ENCODE assay signal across 27 cellular contexts in the genomic region with DNA sequence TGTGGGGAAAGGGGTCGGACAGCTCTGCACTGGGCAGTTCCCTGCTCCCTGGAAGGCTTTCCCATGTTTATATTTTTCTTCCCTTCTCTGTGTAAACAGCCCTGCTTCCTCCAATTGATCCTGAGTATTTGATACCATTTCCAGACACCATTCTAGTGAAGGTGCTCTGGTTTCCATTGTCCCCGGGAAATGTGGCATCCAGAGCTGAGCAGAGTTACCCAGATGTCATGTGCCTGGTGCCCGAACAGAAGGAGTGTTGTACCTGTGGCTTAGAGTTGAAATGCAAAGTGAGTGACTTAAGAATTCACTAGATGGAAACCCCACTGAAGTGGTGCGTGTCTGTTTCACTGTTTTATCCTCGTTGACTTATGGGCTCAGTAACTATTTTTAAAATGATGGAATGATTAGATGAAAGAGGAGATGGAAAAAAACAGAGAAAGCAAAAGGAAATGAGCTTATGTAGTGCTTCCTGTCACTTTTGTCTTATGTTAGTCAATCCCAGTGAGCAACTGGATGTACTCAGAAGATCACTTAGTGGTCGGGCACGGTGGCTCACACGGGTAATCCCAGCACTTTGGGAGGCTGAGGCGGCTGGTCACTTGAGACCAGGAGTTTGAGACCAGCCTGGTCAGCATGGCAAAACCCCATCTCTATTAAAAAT.
A peak's percentile ranks its signal among the peaks of the same experiment; 100 is the strongest.
DNase-seq lines count a peak whose midpoint lies in the region; ATAC-seq and TF ChIP-seq lines count a peak whose summit lies in the region.
"Had no signal": no experiment of that assay in that cellular context is flagged by ENCODE, and none has a peak within 500 bp of the region (broad histone marks: within the 10 kb centered on the region; RNA-seq: fewer than 3 reads in every experiment).

No MANE protein-coding gene starts in this region.

- H3K9me2 ChIP-seq in SK-N-SH (no peaks in the 10 kb centered on the region), PC-9 (ENCODE audit: insufficient read depth) (no peaks in the 10 kb centered on the region)

- TF ChIP-seq EP300 in SK-N-SH (IDR thresholded peaks at IDR 0.05; ENCODE audit: borderline replicate concordance in 1 of 2, low read depth in 1 of 2, low read length in 1 of 2): no peak

- TF ChIP-seq RAD21 in SK-N-SH (IDR thresholded peaks at IDR 0.05; ENCODE audit: low read length): no peak

- H3K9ac ChIP-seq in SK-N-SH: peak overlapping the region; percentile 28; the same call in 1 of the 2 replicates

- H4K20me1 ChIP-seq in SK-N-SH (ENCODE audit: insufficient read depth) (no peaks in the 10 kb centered on the region), PC-9 (ENCODE audit: insufficient read depth) (no peaks in the 10 kb centered on the region)

- H3K9me3 ChIP-seq in left ventricle myocardium inferior (replicated peaks) (no peaks in the 10 kb centered on the region), SK-N-SH (no peaks in the 10 kb centered on the region), upper lobe of right lung (no peaks in the 10 kb centered on the region), PC-9 (ENCODE audit: insufficient read depth, low read depth) (no peaks in the 10 kb centered on the region)
- H3K9me3 ChIP-seq: body of pancreas, esophagus squamous epithelium, pancreas had no signal

- TF ChIP-seq CTCF in left ventricle myocardium inferior (IDR thresholded peaks at IDR 0.05; ENCODE audit: borderline replicate concordance) (no peak), SK-N-SH (IDR thresholded peaks at IDR 0.05) (no peak), upper lobe of right lung (IDR thresholded peaks at IDR 0.05) (no peak), PC-9 (conservative IDR thresholded peaks at IDR 0.05) (no peak)

- H3K27me3 ChIP-seq in left ventricle myocardium inferior (ENCODE audit: low read depth) (no peaks in the 10 kb centered on the region), SK-N-SH (ENCODE audit: insufficient read depth) (no peaks in the 10 kb centered on the region), upper lobe of right lung (no peaks in the 10 kb centered on the region), PC-9 (ENCODE audit: insufficient read depth, low read depth) (no peaks in the 10 kb centered on the region)
- H3K27me3 ChIP-seq: body of pancreas, esophagus squamous epithelium, pancreas had no signal

- peaks cover 50% of the 10 kb centered on the region for H3K79me2 ChIP-seq in SK-N-SH (ENCODE audit: insufficient read depth)
- H3K79me2 ChIP-seq in PC-9 (ENCODE audit: low read depth): 0 out of 2 replicates have a peak, but pooled peaks cover 5% of the 10 kb centered on the region

- peak overlapping the region; percentile 48 for H3K27ac ChIP-seq in left ventricle myocardium inferior (replicated peaks)
- H3K27ac ChIP-seq in SK-N-SH (ENCODE audit: low read depth in 2 of 2, low read length in 1 of 2): peak overlapping the region in 1 of 2 experiments; percentile 75; a peak in 2 of 4 replicates
- H3K27ac ChIP-seq in upper lobe of right lung: peak overlapping the region; percentile 49
- H3K27ac ChIP-seq in PC-9: no peak overlapping the region
- H3K27ac ChIP-seq: body of pancreas, pancreas had no signal

- no peak for ATAC-seq in upper lobe of right lung
- ATAC-seq: body of pancreas; effector memory CD8-positive, alpha-beta T cell; natural killer cell; pancreas; sciatic nerve had no signal

- BruUV-seq in PC-9 (replicated peaks; lab: Mats Ljungman, UMichigan): no TSS peak

- H3K4me1 ChIP-seq in left ventricle myocardium inferior: peaks cover 55% of the 10 kb centered on the region
- peaks cover 0 to 12% of the 10 kb centered on the region in 2 experiments; a peak in 1 of 4 replicates for H3K4me1 ChIP-seq in SK-N-SH (ENCODE audit: control insufficient read depth in 1 of 2, insufficient read depth in 2 of 2, low read depth in 1 of 2, low read length in 1 of 2)
- H3K4me1 ChIP-seq in upper lobe of right lung: peaks cover 30% of the 10 kb centered on the region
- H3K4me1 ChIP-seq in PC-9 (replicated peaks; ENCODE audit: insufficient read depth): no peaks in the 10 kb centered on the region
- H3K4me1 ChIP-seq: body of pancreas had no signal

- no peak overlapping the region for H3K4me3 ChIP-seq in left ventricle myocardium inferior
- H3K4me3 ChIP-seq in SK-N-SH (ENCODE audit: low read depth in 2 of 2, low read length in 1 of 2): no peak overlapping the region
- H3K4me3 ChIP-seq in upper lobe of right lung: no peak overlapping the region
- no peak overlapping the region for H3K4me3 ChIP-seq in PC-9
- H3K4me3 ChIP-seq: body of pancreas, esophagus squamous epithelium, pancreas had no signal

- POLR2A ChIA-PET in SK-N-SH (lab: Yijun Ruan, JAX) (no interaction called here), PC-9 (lab: Charles Lee; ENCODE audit: unreplicated experiment) (interaction anchor here (0.6 kb wide), 1 partner anchor 21 kb away, joined by 3 read pairs; no protein-coding TSS in a partner anchor)

- peaks cover 14% of the 10 kb centered on the region for H3F3A ChIP-seq in SK-N-SH (replicated peaks; ENCODE audit: insufficient read depth)
- no peaks in the 10 kb centered on the region for H3F3A ChIP-seq in PC-9 (ENCODE audit: insufficient read depth, low read depth)

- 26% methylated on average over 9 of the region's 9 CpGs for WGBS in SK-N-SH (ENCODE audit: low lambda C conversion rate)

- DNase-seq in left ventricle myocardium inferior: no peak
- no peak for DNase-seq in cardiac septum (ENCODE audit: low spot score)
- DNase-seq in SK-N-SH: no peak
- DNase-seq in iris pigment epithelial cell (ENCODE audit: low read depth): peak; percentile 50
- no peak for DNase-seq in upper lobe of right lung
- no peak for DNase-seq in iPS-NIHi7 (ENCODE audit: extremely low spot score)
- no peak for DNase-seq in PC-9
- DNase-seq in H4 (ENCODE audit: low spot score): no peak
- DNase-seq: activated CD4-positive, alpha-beta T cell treated with anti-CD3 and anti-CD28 coated beads, Interleukin-2, amount 10 ng/mL, durations not matched to agents 24 days and 14 days; body of pancreas; CD4-positive, alpha-beta T cell; DMS153; effector memory CD8-positive, alpha-beta T cell; esophagus squamous epithelium; GF-D8; HCEC 1CT; KBM-7; midbrain; natural killer cell; NCI-H187 treated with DMSO at 0.1 percent for 48 hours; NCI-H774; OCI-M1; pancreas; SIG-M5; stimulated activated CD4-positive, alpha-beta T cell treated with anti-CD3 and anti-CD28 coated beads, Interleukin-15, amount 100 ng/mL, for 24 hours; T-helper 1 cell had no signal

- 0 out of 2 replicates have a peak overlapping the region, but pooled peaks have one; percentile 29 for H2AFZ ChIP-seq in SK-N-SH (ENCODE audit: low read depth)
- H2AFZ ChIP-seq in PC-9: no peak overlapping the region

- H3K4me2 ChIP-seq in SK-N-SH: peak overlapping the region; percentile 73
- H3K4me2 ChIP-seq in PC-9: no peak overlapping the region

- intact Hi-C loops in left ventricle myocardium inferior (cut with micrococcal nuclease) (no loop called here), cardiac septum (cut with DNase I) (no loop called here), upper lobe of right lung (cut with DNase I) (no loop called here), PC-9 (cut with micrococcal nuclease; ENCODE audit: unreplicated experiment) (no loop called here)

- H3K36me3 ChIP-seq in left ventricle myocardium inferior: no peaks in the 10 kb centered on the region
- no peaks in the 10 kb centered on the region for H3K36me3 ChIP-seq in SK-N-SH (replicated peaks in 1 of 2; ENCODE audit: control insufficient read depth in 1 of 2, insufficient read depth in 2 of 2, low read length in 1 of 2)
- no peaks in the 10 kb centered on the region for H3K36me3 ChIP-seq in upper lobe of right lung
- H3K36me3 ChIP-seq in PC-9 (ENCODE audit: low read depth): no peaks in the 10 kb centered on the region
- H3K36me3 ChIP-seq: pancreas had no signal

- CTCF ChIA-PET in SK-N-SH (lab: Yijun Ruan, JAX): no interaction called here
- CTCF ChIA-PET in PC-9 (lab: Charles Lee): no interaction called here

TF ChIP-seq in SK-N-SH, 30 proteins besides CTCF, POLR2A, EP300 and RAD21:
- no peak for TF ChIP-seq RXRA (IDR thresholded peaks at IDR 0.05; ENCODE audit: borderline replicate concordance, low read depth)
- TF ChIP-seq, protein P1, sequence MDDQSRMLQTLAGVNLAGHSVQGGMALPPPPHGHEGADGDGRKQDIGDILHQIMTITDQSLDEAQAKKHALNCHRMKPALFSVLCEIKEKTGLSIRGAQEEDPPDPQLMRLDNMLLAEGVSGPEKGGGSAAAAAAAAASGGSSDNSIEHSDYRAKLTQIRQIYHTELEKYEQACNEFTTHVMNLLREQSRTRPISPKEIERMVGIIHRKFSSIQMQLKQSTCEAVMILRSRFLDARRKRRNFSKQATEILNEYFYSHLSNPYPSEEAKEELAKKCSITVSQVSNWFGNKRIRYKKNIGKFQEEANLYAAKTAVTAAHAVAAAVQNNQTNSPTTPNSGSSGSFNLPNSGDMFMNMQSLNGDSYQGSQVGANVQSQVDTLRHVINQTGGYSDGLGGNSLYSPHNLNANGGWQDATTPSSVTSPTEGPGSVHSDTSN (IDR thresholded peaks at IDR 0.05): no peak
TF ChIP-seq in SK-N-SH: peak in this region for 0.
